Comparison of ENCODE assay signal across 9 cellular contexts in the genomic region with DNA sequence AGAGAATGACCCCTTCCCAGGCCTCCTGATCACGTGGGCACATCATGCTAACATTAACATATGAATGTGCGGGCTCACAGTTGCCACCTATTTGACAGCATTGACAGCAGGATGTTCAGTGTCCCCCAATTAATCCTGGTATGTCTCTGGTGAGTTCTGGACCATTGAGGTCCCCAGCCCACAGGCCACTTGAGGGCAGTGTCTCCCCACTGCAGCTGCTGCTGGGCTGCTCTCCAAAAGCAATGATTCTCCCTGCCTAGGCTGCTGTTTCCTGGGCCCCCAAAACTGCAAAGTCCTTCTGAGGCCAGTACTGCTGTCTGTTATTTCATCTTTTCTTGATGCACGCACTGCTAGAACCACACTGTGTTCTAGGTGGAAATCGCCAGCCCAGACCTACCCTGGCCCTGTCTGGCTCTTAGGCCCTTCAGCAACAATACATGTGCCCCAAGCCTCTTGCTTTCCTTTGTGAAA. TPM values are rescaled to one million over a fixed set of nuclear protein-coding genes. Genes with fewer than 3 reads are reported as not detected.
DNase-seq lines count a peak whose midpoint lies in the region; ATAC-seq, FAIRE-seq and TF ChIP-seq lines count a peak whose summit lies in the region.
"Had no signal": no experiment of that assay in that cellular context is flagged by ENCODE, and none has a peak within 500 bp of the region (broad histone marks: within the 10 kb centered on the region; RNA-seq: fewer than 3 reads in every experiment).

No MANE protein-coding gene starts in this region.

- H3K27me3 Mint-ChIP-seq in effector memory CD8-positive, alpha-beta T cell: peaks cover 43 to 55% of the 10 kb centered on the region in 2 donors

- no peak overlapping the region for H3K4me2 ChIP-seq in osteoblast (ENCODE audit: insufficient read depth, low read length)

- TF ChIP-seq CTCF in 22Rv1 (IDR thresholded peaks at IDR 0.05) (peak; percentile 75), osteoblast (IDR thresholded peaks at IDR 0.05; ENCODE audit: extremely low read depth, low read depth, low read length) (peak; percentile 53)

- no peak overlapping the region for H3K27ac Mint-ChIP-seq in effector memory CD8-positive, alpha-beta T cell

- no peak overlapping the region for H3K9ac ChIP-seq in NT2/D1 (ENCODE audit: insufficient read length, low read depth)

- H3K4me1 Mint-ChIP-seq in effector memory CD8-positive, alpha-beta T cell (ENCODE audit: low read depth in 2 of 2): no peaks in the 10 kb centered on the region

- H3K4me3 Mint-ChIP-seq in effector memory CD8-positive, alpha-beta T cell: no peak overlapping the region

- H3K9me3 ChIP-seq in NT2/D1 (ENCODE audit: insufficient read depth, low read length): no peaks in the 10 kb centered on the region
- H3K9me3 ChIP-seq in osteoblast (ENCODE audit: low read depth, low read length): no peaks in the 10 kb centered on the region

- no peak for TF ChIP-seq POLR2A in H54 (IDR thresholded peaks at IDR 0.05; ENCODE audit: low read depth, low read length)

- H2AFZ ChIP-seq in osteoblast (ENCODE audit: low read length): no peak overlapping the region

- no peak for ATAC-seq in effector memory CD8-positive, alpha-beta T cell (replicated peaks)
- no peak for ATAC-seq in GM18858 (IDR thresholded peaks at IDR 0.05; ENCODE audit: unreplicated experiment)

- FAIRE-seq in H54 (lab: Jason Lieb, UNC): no peak
- FAIRE-seq: G401.6 had no signal

- peaks cover 3% of the 10 kb centered on the region for H3K4me1 ChIP-seq in NT2/D1 (ENCODE audit: insufficient read depth, insufficient read length)
- H3K4me1 ChIP-seq in osteoblast (ENCODE audit: insufficient read depth, low read length): no peaks in the 10 kb centered on the region

- no peaks in the 10 kb centered on the region for H3K27me3 ChIP-seq in NT2/D1 (ENCODE audit: insufficient read depth, insufficient read length)
- H3K27me3 ChIP-seq in osteoblast (ENCODE audit: insufficient read depth, low read length): no peaks in the 10 kb centered on the region

- H3K4me3 ChIP-seq in NT2/D1 (ENCODE audit: insufficient read length, low read depth) (no peak overlapping the region), osteoblast (ENCODE audit: insufficient read depth, low read length) (no peak overlapping the region)

- no peaks in the 10 kb centered on the region for H3K79me2 ChIP-seq in osteoblast (ENCODE audit: insufficient read depth, low read length)

- H3K27ac ChIP-seq in 22Rv1: no peak overlapping the region
- no peak overlapping the region for H3K27ac ChIP-seq in osteoblast (ENCODE audit: low read depth, low read length)

- no peaks in the 10 kb centered on the region for H3K36me3 Mint-ChIP-seq in effector memory CD8-positive, alpha-beta T cell (ENCODE audit: insufficient read depth)

- H3K36me3 ChIP-seq in NT2/D1 (ENCODE audit: insufficient read depth, insufficient read length, low read length) (no peaks in the 10 kb centered on the region), osteoblast (ENCODE audit: insufficient read depth, low read length) (no peaks in the 10 kb centered on the region)

- peak; percentile 4 for DNase-seq in H54 (ENCODE audit: insufficient read length, low spot score)
- peak; percentile 51 for DNase-seq in NT2/D1 (ENCODE audit: low read depth, low spot score)
- DNase-seq in fibroblast of gingiva (ENCODE audit: low read depth): peak; percentile 36
- DNase-seq in osteoblast (ENCODE audit: insufficient read length, low spot score, missing footprints): no peak
- DNase-seq in LoVo (ENCODE audit: low spot score): no peak
- DNase-seq in effector memory CD8-positive, alpha-beta T cell: no peak

- H4K20me1 ChIP-seq in osteoblast (ENCODE audit: insufficient read depth, low read length): no peaks in the 10 kb centered on the region

- no peaks in the 10 kb centered on the region for H3K9me3 Mint-ChIP-seq in effector memory CD8-positive, alpha-beta T cell

RNA-seq across cellular contexts. Expression of a gene that starts 52.7 kb away (rescaled TPM):
- not detected in 2 replicates for total RNA-seq in osteoblast

Comparison
In these comparisons a context has a peak if more than half of its experiments do, and no peak if none do; other contexts are left out.
1. DNase-seq: peak in H54 (single experiment), NT2/D1 (single experiment) and fibroblast of gingiva (single experiment); none in osteoblast (single experiment), LoVo (single experiment) and effector memory CD8-positive, alpha-beta T cell (0 of 3).